Comparison of ENCODE assay signal across 1 cellular context in genomic region chr6:125567407-125567806, GRCh38.
TF ChIP-seq lines count a peak whose summit lies in the region.

No MANE protein-coding gene starts in this region.

TF ChIP-seq in GM23338, 12 proteins besides CTCF, POLR2A, EP300 and RAD21 (continued from another document):
- TF ChIP-seq EZH2 (IDR thresholded peaks at IDR 0.05; ENCODE audit: low read depth, unreplicated experiment) (no peak), EZH2phosphoT487 (IDR thresholded peaks at IDR 0.05; ENCODE audit: unreplicated experiment) (no peak), ZNF114 (CRISPR knock-in tag; IDR thresholded peaks at IDR 0.05) (no peak), NANOG (IDR thresholded peaks at IDR 0.05; ENCODE audit: borderline replicate concordance) (no peak), POLR2AphosphoS5 (IDR thresholded peaks at IDR 0.05; ENCODE audit: low read depth) (no peak), ZNF331 (CRISPR knock-in tag; IDR thresholded peaks at IDR 0.05; ENCODE audit: low read depth) (no peak), REST (IDR thresholded peaks at IDR 0.05; ENCODE audit: unreplicated experiment) (no peak), STAT1 (IDR thresholded peaks at IDR 0.05; ENCODE audit: unreplicated experiment) (no peak)
